1 cellular context compared by ENCODE assay signal in the genomic region with DNA sequence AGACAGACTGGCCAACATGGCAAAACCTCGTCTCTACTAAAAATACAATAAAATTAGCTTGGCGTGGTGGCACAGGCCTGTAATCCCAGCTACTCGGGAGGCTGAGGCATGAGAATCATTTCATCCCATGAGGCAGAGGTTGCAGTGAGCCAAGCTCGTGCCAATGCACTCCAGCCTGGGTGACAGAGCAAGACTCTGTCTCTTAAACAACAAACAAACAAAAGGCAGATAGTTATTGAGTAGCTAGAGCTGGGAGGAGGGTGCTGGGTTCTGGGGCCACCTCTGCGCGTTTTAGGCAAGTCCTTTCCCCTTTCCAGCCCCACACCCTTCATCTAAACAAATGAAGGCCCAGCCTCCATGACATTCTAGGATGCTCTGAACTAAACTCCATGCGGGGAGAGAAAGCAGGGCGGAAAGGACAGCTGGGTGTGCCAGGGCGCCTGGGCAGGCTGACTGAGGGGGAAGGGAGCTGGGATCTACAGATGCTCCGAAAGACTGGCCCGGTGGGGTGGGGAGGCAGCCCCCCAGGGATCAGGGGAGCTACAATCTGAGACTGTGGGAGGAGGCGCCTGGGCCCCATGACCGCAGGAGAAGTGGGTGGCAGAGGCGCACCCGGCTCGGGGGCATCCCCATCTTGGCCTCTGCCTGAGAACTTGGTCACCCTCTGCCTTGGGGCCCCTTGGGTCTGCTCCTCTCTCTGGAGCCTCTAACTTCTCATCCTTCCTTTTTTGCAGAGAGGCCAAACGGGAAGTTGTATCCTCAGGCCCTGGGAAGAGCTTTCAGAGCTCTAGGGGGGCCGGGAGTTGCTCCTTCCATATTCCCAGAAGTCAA.
TF ChIP-seq lines count a peak whose summit lies in the region.

No MANE protein-coding gene starts in this region.

TF ChIP-seq in H1, 55 proteins besides CTCF, POLR2A, EP300 and RAD21:
- TF ChIP-seq TAF1 (IDR thresholded peaks at IDR 0.05; ENCODE audit: low read depth, low read length) = no peak
- TF ChIP-seq JUN (IDR thresholded peaks at IDR 0.05; ENCODE audit: low read depth, low read length) = no peak
- TF ChIP-seq ZNF274 (IDR thresholded peaks at IDR 0.05; ENCODE audit: borderline replicate concordance, extremely low read depth, low read length) = no peak
- no peak for TF ChIP-seq POLR2AphosphoS5 (IDR thresholded peaks at IDR 0.05; ENCODE audit: low read depth, low read length)
- TF ChIP-seq GTF2F1 (IDR thresholded peaks at IDR 0.05; ENCODE audit: borderline replicate concordance, low read depth, low read length) = no peak
- TF ChIP-seq CHD7 (IDR thresholded peaks at IDR 0.05; ENCODE audit: insufficient replicate concordance, low read length) = no peak
